ENCODE assay signal across 8 cellular contexts in the genomic region with DNA sequence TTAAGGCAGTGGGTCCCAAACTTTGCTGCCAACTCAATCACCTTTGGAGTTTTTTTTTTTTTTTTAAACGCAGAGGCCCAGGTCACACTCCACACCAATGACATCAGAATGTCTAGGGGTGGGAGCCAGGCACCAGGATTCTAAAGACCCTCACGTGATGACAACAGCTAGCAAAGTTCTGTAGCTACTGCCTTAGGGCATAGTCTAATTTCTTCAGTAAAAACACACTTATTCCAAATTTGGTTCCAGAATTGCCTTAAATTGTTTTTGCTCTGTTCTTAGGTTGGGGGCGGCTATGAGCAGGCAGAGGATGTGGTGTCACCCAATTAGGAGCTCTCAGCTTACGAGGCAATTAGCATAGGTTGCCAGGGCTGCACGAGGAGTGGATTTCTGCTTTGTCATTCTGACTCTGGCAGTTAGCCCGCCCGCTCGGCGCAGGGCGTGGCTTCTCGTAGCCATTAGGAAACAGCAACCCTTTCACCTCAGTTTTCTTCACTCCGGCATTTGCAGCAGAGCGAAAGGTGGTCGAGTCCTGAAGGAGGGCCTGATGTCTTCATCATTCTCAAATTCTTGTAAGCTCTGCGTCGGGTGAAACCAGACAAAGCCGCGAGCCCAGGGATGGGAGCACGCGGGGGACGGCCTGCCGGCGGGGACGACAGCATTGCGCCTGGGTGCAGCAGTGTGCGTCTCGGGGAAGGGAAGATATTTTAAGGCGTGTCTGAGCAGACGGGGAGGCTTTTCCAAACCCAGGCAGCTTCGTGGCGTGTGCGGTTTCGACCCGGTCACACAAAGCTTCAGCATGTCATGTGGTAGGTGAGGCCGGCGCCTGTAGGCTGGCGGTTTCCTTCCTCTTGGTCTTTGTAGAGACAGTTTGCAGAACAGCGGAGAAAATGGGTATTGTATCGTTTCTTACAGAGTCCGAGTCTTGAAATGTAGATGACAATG. TPM values are rescaled to one million over a fixed set of nuclear protein-coding genes. Genes with fewer than 3 reads are reported as not detected.
DNase-seq lines count a peak whose midpoint lies in the region; ATAC-seq and TF ChIP-seq lines count a peak whose summit lies in the region.

No MANE protein-coding gene starts in this region.

- ATAC-seq in GM21723 (IDR thresholded peaks at IDR 0.05; ENCODE audit: unreplicated experiment) (peak; percentile 87), Panc1 (peak; percentile 86)
- peak; percentile 88 to 89 for ATAC-seq in activated T-cell treated with anti-CD3 and anti-CD28 coated beads, Interleukin-2, amount 50 U/mL, for 72 hours (replicated peaks in 1 of 2)

- no peaks in the 10 kb centered on the region for H3K27me3 Mint-ChIP-seq in activated T-cell treated with anti-CD3 and anti-CD28 coated beads, Interleukin-2, amount 50 U/mL, for 72 hours (ENCODE audit: low read depth)

- peak; percentile 92 for DNase-seq in DMS79 (lab: John Stamatoyannopoulos, UW)
- peak; percentile 99 for DNase-seq in KBM-7
- DNase-seq in Panc1 (ENCODE audit: low read depth, low spot score): peak; percentile 92
- DNase-seq in activated T-cell treated with anti-CD3 and anti-CD28 coated beads, Interleukin-2, amount 50 U/mL, for 72 hours: peak; percentile 91 to 92
- peak; percentile 67 for DNase-seq in esophagus squamous epithelium (lab: John Stamatoyannopoulos, UW)
- DNase-seq in stimulated activated CD8-positive, alpha-beta memory T cell treated with anti-CD3 and anti-CD28 coated beads, Interleukin-7, amount 100 ng/mL, for 4 hours (ENCODE audit: low read depth in 2 of 2): peak; percentile 84 to 88

- H3K36me3 ChIP-seq in Panc1 (ENCODE audit: control insufficient read depth, insufficient read depth, low read length) (peaks cover 7% of the 10 kb centered on the region), esophagus squamous epithelium (peaks cover 0 to 13% (median 4%) of the 10 kb centered on the region in 3 donors), muscle layer of duodenum (ENCODE audit: control insufficient read depth in 1 of 2, insufficient read depth in 2 of 2, low read length in 2 of 2) (peaks cover under 1 to 14% of the 10 kb centered on the region in 2 donors)

- peak overlapping the region; percentile 86 to 87 for H3K4me3 ChIP-seq in Panc1 (ENCODE audit: low read depth in 2 of 2, low read length in 2 of 2)
- peak overlapping the region; percentile 43 to 84 (median 66) for H3K4me3 ChIP-seq in esophagus squamous epithelium
- H3K4me3 ChIP-seq in muscle layer of duodenum (ENCODE audit: low read depth in 1 of 2, low read length in 2 of 2): peak overlapping the region; percentile 79 to 97

- H3K9me3 ChIP-seq in Panc1 (ENCODE audit: control insufficient read depth, insufficient read depth, low read depth, low read length) (peaks cover 5% of the 10 kb centered on the region; the same call in 1 of the 2 replicates), esophagus squamous epithelium (no peaks in the 10 kb centered on the region), muscle layer of duodenum (ENCODE audit: control insufficient read depth in 1 of 2, low read length in 2 of 2) (no peaks in the 10 kb centered on the region)

- no peak for TF ChIP-seq CTCF in Panc1 (IDR thresholded peaks at IDR 0.05)
- TF ChIP-seq CTCF in esophagus squamous epithelium (IDR thresholded peaks at IDR 0.05): peak in 1 of 6 experiments; percentile 17

- peak in 3 of 4 donors; percentile 7 to 88 (median 81) for TF ChIP-seq POLR2A in esophagus squamous epithelium (IDR thresholded peaks at IDR 0.05)

- H3K4me1 Mint-ChIP-seq in activated T-cell treated with anti-CD3 and anti-CD28 coated beads, Interleukin-2, amount 50 U/mL, for 72 hours (ENCODE audit: low read depth): peaks cover 39% of the 10 kb centered on the region

- H3K9me3 Mint-ChIP-seq in activated T-cell treated with anti-CD3 and anti-CD28 coated beads, Interleukin-2, amount 50 U/mL, for 72 hours: no peaks in the 10 kb centered on the region

- H3K36me3 Mint-ChIP-seq in activated T-cell treated with anti-CD3 and anti-CD28 coated beads, Interleukin-2, amount 50 U/mL, for 72 hours (ENCODE audit: insufficient read depth in 2 of 2): peaks cover 9 to 27% of the 10 kb centered on the region in 2 donors

- intact Hi-C loops in Panc1 (cut with micrococcal nuclease; ENCODE audit: unreplicated experiment) (loop anchor here (2.0 kb wide), 1 partner anchor 68 kb away; no protein-coding TSS in a partner anchor), esophagus squamous epithelium (cut with DNase I) (loop anchor here (5.0 kb wide), 1 partner anchor 70 kb away; the partner anchor contains the start of gene TXNRD1)

- H3K27ac ChIP-seq in Panc1 (ENCODE audit: low read length): peak overlapping the region; percentile 99
- H3K27ac ChIP-seq in esophagus squamous epithelium: peak overlapping the region; percentile 95 to 97 (median 95)
- peak overlapping the region; percentile 99 for H3K27ac ChIP-seq in muscle layer of duodenum (ENCODE audit: low read length)

- no peaks in the 10 kb centered on the region for H3K27me3 ChIP-seq in Panc1 (ENCODE audit: control insufficient read depth, insufficient read depth, low read length)
- H3K27me3 ChIP-seq in esophagus squamous epithelium: peaks cover 0 to 10% (median 0%) of the 10 kb centered on the region in 4 donors
- no peaks in the 10 kb centered on the region for H3K27me3 ChIP-seq in muscle layer of duodenum (ENCODE audit: low read depth, low read length)

- 0% methylated on average over 14 to 24 of the region's 40 CpGs for WGBS in esophagus squamous epithelium, 2 donors

- in situ Hi-C loops in KBM-7 (cut with MboI; ENCODE audit: low pct_unique_long_range_greater_than_20kb, low sequenced_read_pairs) (no loop called here), Panc1 (cut with HindIII; ENCODE audit: low pct_unique_long_range_greater_than_20kb, low sequenced_read_pairs) (no loop called here)

- CTCF ChIA-PET in Panc1 (lab: Charles Lee): interaction anchor here (0.6 to 1.5 kb wide), 3 partner anchors 10 to 35 kb away, joined by 3 to 7 read pairs (median 3); no protein-coding TSS in a partner anchor

- peak overlapping the region; percentile 99 to 100 for H3K4me3 Mint-ChIP-seq in activated T-cell treated with anti-CD3 and anti-CD28 coated beads, Interleukin-2, amount 50 U/mL, for 72 hours

- POLR2A ChIA-PET in Panc1 (lab: Charles Lee): interaction anchor here (0.6 to 3.5 kb wide), 11 partner anchors 10 to 67 kb away, joined by 3 to 31 read pairs (median 5); partner anchors contain the start of gene EID3

- H3K27ac Mint-ChIP-seq in activated T-cell treated with anti-CD3 and anti-CD28 coated beads, Interleukin-2, amount 50 U/mL, for 72 hours: peak overlapping the region; percentile 98

- BruUV-seq in Panc1 (replicated peaks; lab: Mats Ljungman, UMichigan): TSS peak; percentile 75

- H3K4me1 ChIP-seq in Panc1 (ENCODE audit: control insufficient read depth, insufficient read depth, low read length): peaks cover 25% of the 10 kb centered on the region
- H3K4me1 ChIP-seq in esophagus squamous epithelium: peaks cover 8 to 48% (median 21%) of the 10 kb centered on the region in 3 donors
- peaks cover 18 to 20% of the 10 kb centered on the region in 2 donors for H3K4me1 ChIP-seq in muscle layer of duodenum (ENCODE audit: control insufficient read depth in 1 of 2, insufficient read depth in 2 of 2, low read length in 2 of 2)

RNA-seq across cellular contexts. Expression of gene EID3, which starts 16.7 kb away (rescaled TPM):
- 18.5 TPM for total RNA-seq in Panc1 (2021; ENCODE audit: unreplicated experiment)
- polyA plus RNA-seq in Panc1 (2012; ENCODE audit: insufficient read length): 12.6 TPM
- 1 to 10 TPM; 4.9 to 5.0 TPM for total RNA-seq in activated T-cell treated with anti-CD3 and anti-CD28 coated beads, Interleukin-2, amount 50 U/mL, for 72 hours
- total RNA-seq in esophagus squamous epithelium: 10 to 100 TPM in 2 of 4 donors, 1 to 10 TPM in 2; 1.8 to 17.1 (median 7.0) TPM

Comparison
In these comparisons a context has a peak if more than half of its experiments do, and no peak if none do; other contexts are left out.
1. Peak in every context shown above with its lines: DNase-seq, ATAC-seq, H3K4me3 ChIP-seq and H3K27ac ChIP-seq.